9 cellular contexts compared by ENCODE assay signal in the genomic region with DNA sequence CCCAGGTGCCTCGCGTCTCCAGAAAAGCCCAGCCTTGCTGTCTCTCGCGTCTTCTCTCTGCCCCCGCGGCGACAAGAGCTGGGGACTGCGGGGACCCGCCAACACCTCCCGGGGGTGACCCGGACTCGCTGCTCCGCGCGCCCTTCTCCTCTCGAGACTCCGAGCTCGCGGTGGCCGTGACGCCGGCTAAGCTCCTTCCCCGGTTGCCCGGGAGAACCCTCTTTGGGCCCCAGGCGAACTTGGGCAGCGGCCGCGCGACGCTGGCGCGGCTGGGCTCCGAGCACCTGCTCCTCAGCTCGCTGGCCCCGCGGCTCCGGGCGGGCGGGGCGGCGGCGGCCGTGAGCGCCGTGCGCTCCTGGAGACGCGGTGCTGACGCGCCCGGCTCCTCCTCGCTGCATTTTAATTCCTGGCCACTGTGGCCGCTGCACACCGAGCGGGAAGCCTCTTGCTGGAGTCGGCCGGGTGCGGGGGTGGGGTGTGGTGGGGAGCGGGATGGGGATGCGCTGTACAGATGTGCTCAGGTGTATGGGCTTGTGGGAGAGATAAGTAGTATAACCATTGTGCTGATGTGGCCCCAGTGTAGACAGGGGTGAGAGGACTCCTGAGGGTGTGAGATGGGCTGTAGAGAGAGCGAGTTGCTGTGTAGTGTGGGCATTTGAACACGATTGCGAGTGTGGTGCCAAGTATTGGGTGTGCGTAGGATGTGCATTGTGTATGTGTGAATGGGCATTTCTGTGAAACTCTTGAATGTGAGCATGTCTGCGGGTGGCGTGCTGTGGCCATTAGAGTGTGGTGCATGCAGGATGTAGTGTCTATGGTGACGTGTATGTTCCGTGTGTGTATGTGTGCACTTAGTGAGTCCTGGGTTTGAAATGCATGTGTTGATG. TPM values are rescaled to one million over a fixed set of nuclear protein-coding genes. Genes with fewer than 3 reads are reported as not detected.
DNase-seq lines count a peak whose midpoint lies in the region; ATAC-seq and TF ChIP-seq lines count a peak whose summit lies in the region.
"Had no signal": no experiment of that assay in that cellular context is flagged by ENCODE, and none has a peak within 500 bp of the region (broad histone marks: within the 10 kb centered on the region; RNA-seq: fewer than 3 reads in every experiment).

TSS of gene ASIC2 (minus strand) at position 315 of the 887 bp plus-strand sequence.

- ATAC-seq in foreskin keratinocyte: peak; percentile 81
- no peak for ATAC-seq in HG03159 (IDR thresholded peaks at IDR 0.05; ENCODE audit: unreplicated experiment)
- no peak for ATAC-seq in HG02678 (IDR thresholded peaks at IDR 0.05; ENCODE audit: unreplicated experiment)

- H3K4me1 ChIP-seq in foreskin keratinocyte: no peaks in the 10 kb centered on the region

- 0 out of 3 replicates have a peak, but pooled peaks have one; percentile 2 for TF ChIP-seq CTCF in GM12872 (IDR thresholded peaks at IDR 0.05; ENCODE audit: insufficient read depth, low read depth, low read length)
- peak; percentile 48 for TF ChIP-seq CTCF in foreskin keratinocyte (conservative IDR thresholded peaks at IDR 0.05)

- no peak within 1 kb of the TSS for H3K27ac ChIP-seq in foreskin keratinocyte

- DNase-seq in SHP77 treated with DMSO at 0.1 percent for 48 hours (lab: John Stamatoyannopoulos, UW) (peak; percentile 25), foreskin keratinocyte (no peak), renal cortical epithelial cell (ENCODE audit: low read depth) (peak; percentile 28), NCI-H2171 (lab: John Stamatoyannopoulos, UW) (no peak)
- DNase-seq in stimulated activated CD4-positive, alpha-beta T cell treated with anti-CD3 and anti-CD28 coated beads, Interleukin-2, amount 100 ng/mL, for 48 hours: no peak

- peaks cover 59% of the 10 kb centered on the region for H3K27me3 ChIP-seq in foreskin keratinocyte

RNA-seq across cellular contexts. Expression of gene ASIC2, which starts in this region (rescaled TPM):
- 0.07 and 0.14 TPM in 2 replicates for total RNA-seq in foreskin keratinocyte
- 0.02 and 0.04 TPM in 2 replicates for polyA plus RNA-seq in foreskin keratinocyte
- 2.1 and 13.6 TPM in 2 replicates for total RNA-seq in renal cortical epithelial cell
- total RNA-seq: NCI-H460 had no signal

Comparison
In these comparisons a context has a peak if more than half of its experiments do, and no peak if none do; other contexts are left out.
1. Peak in ATAC-seq in foreskin keratinocyte; RNA of the gene not detected or under 1 TPM.
2. DNase-seq: peak in SHP77 treated with DMSO at 0.1 percent for 48 hours (single experiment) and renal cortical epithelial cell (single experiment); none in foreskin keratinocyte (0 of 2), stimulated activated CD4-positive, alpha-beta T cell treated with anti-CD3 and anti-CD28 coated beads, Interleukin-2, amount 100 ng/mL, for 48 hours (0 of 2) and NCI-H2171 (single experiment).